22 cellular contexts compared by ENCODE assay signal in genomic region chr11:47274495-47275235, GRCh38. TPM values are rescaled to one million over a fixed set of nuclear protein-coding genes. Genes with fewer than 3 reads are reported as not detected.
DNase-seq lines count a peak whose midpoint lies in the region; ATAC-seq, FAIRE-seq and TF ChIP-seq lines count a peak whose summit lies in the region.
"Had no signal": no experiment of that assay in that cellular context is flagged by ENCODE, and none has a peak within 500 bp of the region (broad histone marks: within the 10 kb centered on the region; RNA-seq: fewer than 3 reads in every experiment).

No MANE protein-coding gene starts in this region.

- H3K9me1 ChIP-seq in endothelial cell of umbilical vein (replicated peaks; ENCODE audit: control insufficient read depth, extremely low read depth, insufficient read depth, low read length): no peaks in the 10 kb centered on the region

- no peaks in the 10 kb centered on the region for H3K27me3 Mint-ChIP-seq in activated naive CD8-positive, alpha-beta T cell
- H3K27me3 Mint-ChIP-seq in activated naive CD8-positive, alpha-beta T cell treated with anti-CD3 and anti-CD28 coated beads, Interleukin-2, amount 50 U/mL, for 24 hours: no peaks in the 10 kb centered on the region

- no peak overlapping the region for H2AFZ ChIP-seq in Loucy (ENCODE audit: low read length)
- H2AFZ ChIP-seq in endothelial cell of umbilical vein (ENCODE audit: low read depth, low read length): no peak overlapping the region
- H2AFZ ChIP-seq: GM23248 had no signal

- TSS peak; percentile 15 for BruUV-seq in endothelial cell of umbilical vein (replicated peaks; lab: Mats Ljungman, UMichigan)

- DNase-seq in activated naive CD8-positive, alpha-beta T cell treated with anti-CD3 and anti-CD28 coated beads, Interleukin-2, amount 50 U/mL, for 24 hours: no peak
- DNase-seq in endothelial cell of umbilical vein (ENCODE audit: low read depth, low spot score) (no peak), posterior vena cava (ENCODE audit: low spot score) (peak; percentile 67), NCI-H524 (lab: John Stamatoyannopoulos, UW) (no peak), DMS79 treated with DMSO at 0.1 percent for 48 hours (lab: John Stamatoyannopoulos, UW) (no peak), SKM-1 (lab: John Stamatoyannopoulos, UW; ENCODE audit: unreplicated experiment) (no peak)
- DNase-seq: 8988T; Calu3; CD8-positive, alpha-beta T cell; DMS53; GM23248; H7; HFFc6 had no signal

- H4K20me1 ChIP-seq in Loucy (ENCODE audit: insufficient read depth, low read length, poor library complexity, severe bottlenecking) (peaks cover 42% of the 10 kb centered on the region), endothelial cell of umbilical vein (replicated peaks; ENCODE audit: control insufficient read depth, extremely low read depth, insufficient read depth, low read length) (no peaks in the 10 kb centered on the region)

- H3K4me1 Mint-ChIP-seq in activated naive CD8-positive, alpha-beta T cell (ENCODE audit: low read depth): peaks cover 34% of the 10 kb centered on the region
- H3K4me1 Mint-ChIP-seq in activated naive CD8-positive, alpha-beta T cell treated with anti-CD3 and anti-CD28 coated beads, Interleukin-2, amount 50 U/mL, for 24 hours: peaks cover 31% of the 10 kb centered on the region

- intact Hi-C loops in endothelial cell of umbilical vein (cut with micrococcal nuclease) (no loop called here), posterior vena cava (cut with DNase I) (no loop called here)

- no peak for FAIRE-seq in endothelial cell of umbilical vein (lab: Jason Lieb, UNC)
- FAIRE-seq: G401.6, GM12891, GM19239 had no signal

- H3K27ac Mint-ChIP-seq in activated naive CD8-positive, alpha-beta T cell: peak overlapping the region; percentile 6
- H3K27ac Mint-ChIP-seq in activated naive CD8-positive, alpha-beta T cell treated with anti-CD3 and anti-CD28 coated beads, Interleukin-2, amount 50 U/mL, for 24 hours: no peak overlapping the region
- H3K27ac Mint-ChIP-seq: CD8-positive, alpha-beta T cell; HFFc6 had no signal

- CTCF ChIA-PET in endothelial cell of umbilical vein (lab: Charles Lee): interaction anchor here (1.4 to 4.9 kb wide), 5 partner anchors 14 to 80 kb away, joined by 3 to 24 read pairs (median 12); partner anchors contain the start of gene NR1H3

- POLR2A ChIA-PET in endothelial cell of umbilical vein (lab: Charles Lee): no interaction called here

- peaks cover 56% of the 10 kb centered on the region for H3K36me3 ChIP-seq in Loucy (ENCODE audit: insufficient read depth, low read length)
- peaks cover 10 to 34% of the 10 kb centered on the region in 2 experiments for H3K36me3 ChIP-seq in endothelial cell of umbilical vein (ENCODE audit: control insufficient read depth in 2 of 2, extremely low read depth in 1 of 2, insufficient read depth in 2 of 2, low read length in 2 of 2)

- ATAC-seq in activated naive CD8-positive, alpha-beta T cell treated with anti-CD3 and anti-CD28 coated beads, Interleukin-2, amount 50 U/mL, for 24 hours: no peak
- ATAC-seq: CD8-positive, alpha-beta T cell; HCT116 had no signal

- TF ChIP-seq CTCF in Loucy (conservative IDR thresholded peaks at IDR 0.05; ENCODE audit: low read length) (no peak), endothelial cell of umbilical vein (IDR thresholded peaks at IDR 0.05; ENCODE audit: extremely low read depth in 1 of 2, insufficient read depth in 1 of 2, low read depth in 1 of 2, low read length in 2 of 2) (no peak)

- H3K4me3 Mint-ChIP-seq in activated naive CD8-positive, alpha-beta T cell: no peak overlapping the region
- no peak overlapping the region for H3K4me3 Mint-ChIP-seq in activated naive CD8-positive, alpha-beta T cell treated with anti-CD3 and anti-CD28 coated beads, Interleukin-2, amount 50 U/mL, for 24 hours
- H3K4me3 Mint-ChIP-seq: CD14-positive monocyte; CD8-positive, alpha-beta T cell; HFFc6 had no signal

- H3K79me2 ChIP-seq in Loucy (ENCODE audit: insufficient read depth, low read length) (peaks cover 72% of the 10 kb centered on the region), endothelial cell of umbilical vein (ENCODE audit: control insufficient read depth, insufficient read depth, low read length) (peaks cover 25% of the 10 kb centered on the region)

- no peak overlapping the region for H3K27ac ChIP-seq in endothelial cell of umbilical vein (ENCODE audit: insufficient read depth, low read depth, low read length)
- H3K27ac ChIP-seq: BLaER1, GM23248, HL-60 had no signal

- dilution Hi-C loops in endothelial cell of umbilical vein (cut with MboI; ENCODE audit: extremely low pct_ligation_motif_present, low sequenced_read_pairs): no loop called here

- no peak overlapping the region for H3K4me3 ChIP-seq in Loucy (ENCODE audit: low read length, poor library complexity, severe bottlenecking)
- no peak overlapping the region for H3K4me3 ChIP-seq in endothelial cell of umbilical vein (replicated peaks in 1 of 3; ENCODE audit: insufficient read depth in 1 of 3, low read depth in 1 of 3, low read length in 3 of 3)
- H3K4me3 ChIP-seq: BLaER1, GM23248 had no signal

- peaks cover 3% of the 10 kb centered on the region for H3K36me3 Mint-ChIP-seq in activated naive CD8-positive, alpha-beta T cell
- H3K36me3 Mint-ChIP-seq in activated naive CD8-positive, alpha-beta T cell treated with anti-CD3 and anti-CD28 coated beads, Interleukin-2, amount 50 U/mL, for 24 hours (ENCODE audit: low read depth): peaks cover 39% of the 10 kb centered on the region

- H3K9me3 ChIP-seq in Loucy (ENCODE audit: insufficient read depth, low read depth, low read length): no peaks in the 10 kb centered on the region
- H3K9me3 ChIP-seq in endothelial cell of umbilical vein (replicated peaks; ENCODE audit: control insufficient read depth, insufficient read depth, low read length): no peaks in the 10 kb centered on the region
- H3K9me3 ChIP-seq: BLaER1 had no signal

- H3K9me2 ChIP-seq in Loucy (replicated peaks; ENCODE audit: low read depth, low read length): no peaks in the 10 kb centered on the region

- H3K4me2 ChIP-seq in Loucy (ENCODE audit: low read depth, low read length, poor library complexity, severe bottlenecking): peak overlapping the region; percentile 94
- H3K4me2 ChIP-seq in endothelial cell of umbilical vein (ENCODE audit: insufficient read depth, low read length): no peak overlapping the region
- H3K4me2 ChIP-seq: BLaER1 had no signal

- no peak for TF ChIP-seq POLR2A in endothelial cell of umbilical vein (IDR thresholded peaks at IDR 0.05; ENCODE audit: low read depth, low read length)

- H3F3A ChIP-seq in Loucy (ENCODE audit: low read depth): no peaks in the 10 kb centered on the region; the same call in 1 of the 2 replicates

- no peaks in the 10 kb centered on the region for H3K9me3 Mint-ChIP-seq in activated naive CD8-positive, alpha-beta T cell (ENCODE audit: low read depth)
- no peaks in the 10 kb centered on the region for H3K9me3 Mint-ChIP-seq in activated naive CD8-positive, alpha-beta T cell treated with anti-CD3 and anti-CD28 coated beads, Interleukin-2, amount 50 U/mL, for 24 hours
- H3K9me3 Mint-ChIP-seq: CD8-positive, alpha-beta T cell; HFFc6 had no signal

- H3K9ac ChIP-seq in Loucy (ENCODE audit: low read depth, low read length, poor library complexity, severe bottlenecking) (no peak overlapping the region), endothelial cell of umbilical vein (replicated peaks; ENCODE audit: extremely low read depth, insufficient read depth, low read length) (no peak overlapping the region)
- H3K9ac ChIP-seq: BLaER1, GM23248 had no signal

- H3K4me1 ChIP-seq in Loucy (ENCODE audit: insufficient read depth, low read length, poor library complexity, severe bottlenecking): peaks cover 22% of the 10 kb centered on the region
- peaks cover 9% of the 10 kb centered on the region for H3K4me1 ChIP-seq in endothelial cell of umbilical vein (ENCODE audit: control insufficient read depth, extremely low read depth, insufficient read depth, low read length)

- H3K27me3 ChIP-seq in Loucy (ENCODE audit: insufficient read depth, low read length, poor library complexity, severe bottlenecking) (no peaks in the 10 kb centered on the region), endothelial cell of umbilical vein (ENCODE audit: control insufficient read depth in 2 of 2, insufficient read depth in 2 of 2, low read length in 2 of 2) (no peaks in the 10 kb centered on the region)
- H3K27me3 ChIP-seq: BLaER1 had no signal

RNA-seq across cellular contexts. Expression of gene MADD, which starts 4.7 kb away (rescaled TPM):
- total RNA-seq in endothelial cell of umbilical vein (36.8 and 38.5 TPM in 2 replicates), posterior vena cava (10 to 100 TPM; 32.4 to 32.5 TPM)
- 25.5 and 35.3 TPM in 2 replicates for polyA plus RNA-seq in endothelial cell of umbilical vein
- 15.6 and 17.5 TPM in 2 replicates for polyA plus RNA-seq in endothelial cell of umbilical vein (2011; cell fraction: cytosol; rRNA removed)
- polyA plus RNA-seq in endothelial cell of umbilical vein (2011; cell fraction: nucleus; rRNA removed): 72.4 and 96.5 TPM in 2 replicates
- 24.6 and 25.8 TPM in 2 replicates for polyA plus RNA-seq in endothelial cell of umbilical vein (2012)
- polyA minus RNA-seq in endothelial cell of umbilical vein: 73.1 and 89.7 TPM in 2 replicates
- 54.2 TPM for polyA minus RNA-seq in endothelial cell of umbilical vein (2011; cell fraction: cytosol; rRNA and poly(A)+ RNA removed)
- polyA minus RNA-seq in endothelial cell of umbilical vein (2011; cell fraction: nucleus; rRNA and poly(A)+ RNA removed): 60.8 and 96.7 TPM in 2 replicates

RNA-seq across cellular contexts. Expression of gene NR1H3, which starts 16.9 kb away (rescaled TPM):
- 7.4 and 9.8 TPM in 2 replicates for total RNA-seq in endothelial cell of umbilical vein
- 16.3 and 19.1 TPM in 2 replicates for polyA plus RNA-seq in endothelial cell of umbilical vein
- 12.3 and 14.0 TPM in 2 replicates for polyA plus RNA-seq in endothelial cell of umbilical vein (2011; cell fraction: cytosol; rRNA removed)
- 22.8 and 30.1 TPM in 2 replicates for polyA plus RNA-seq in endothelial cell of umbilical vein (2011; cell fraction: nucleus; rRNA removed)
- polyA plus RNA-seq in endothelial cell of umbilical vein (2012): 7.4 and 8.4 TPM in 2 replicates
- polyA minus RNA-seq in endothelial cell of umbilical vein: 12.0 and 19.2 TPM in 2 replicates
- polyA minus RNA-seq in endothelial cell of umbilical vein (2011; cell fraction: cytosol; rRNA and poly(A)+ RNA removed): 50.5 TPM
- 7.1 and 7.2 TPM in 2 replicates for polyA minus RNA-seq in endothelial cell of umbilical vein (2011; cell fraction: nucleus; rRNA and poly(A)+ RNA removed)
- 10 to 100 TPM; 11.9 to 24.8 TPM for total RNA-seq in posterior vena cava

RNA-seq across cellular contexts. Expression of gene ACP2, which starts 26.1 kb away (rescaled TPM):
- total RNA-seq in endothelial cell of umbilical vein (35.6 and 39.7 TPM in 2 replicates), posterior vena cava (10 to 100 TPM; 18.0 to 25.1 TPM)
- polyA plus RNA-seq in endothelial cell of umbilical vein: 49.2 and 52.6 TPM in 2 replicates
- polyA plus RNA-seq in endothelial cell of umbilical vein (2011; cell fraction: cytosol; rRNA removed): 32.4 and 38.2 TPM in 2 replicates
- 44.8 and 56.0 TPM in 2 replicates for polyA plus RNA-seq in endothelial cell of umbilical vein (2011; cell fraction: nucleus; rRNA removed)
- 22.8 and 24.6 TPM in 2 replicates for polyA plus RNA-seq in endothelial cell of umbilical vein (2012)
- 36.5 and 42.3 TPM in 2 replicates for polyA minus RNA-seq in endothelial cell of umbilical vein
- polyA minus RNA-seq in endothelial cell of umbilical vein (2011; cell fraction: cytosol; rRNA and poly(A)+ RNA removed): 26.8 TPM
- polyA minus RNA-seq in endothelial cell of umbilical vein (2011; cell fraction: nucleus; rRNA and poly(A)+ RNA removed): 23.0 and 23.4 TPM in 2 replicates

RNA-seq across cellular contexts. Expression of gene DDB2, which starts 59.9 kb away (rescaled TPM):
- total RNA-seq in endothelial cell of umbilical vein: 92.4 and 112 TPM in 2 replicates
- polyA plus RNA-seq in endothelial cell of umbilical vein: 86.1 and 96.6 TPM in 2 replicates
- 70.3 and 77.1 TPM in 2 replicates for polyA plus RNA-seq in endothelial cell of umbilical vein (2011; cell fraction: cytosol; rRNA removed)
- polyA plus RNA-seq in endothelial cell of umbilical vein (2011; cell fraction: nucleus; rRNA removed): 234 and 235 TPM in 2 replicates
- 93.7 and 116 TPM in 2 replicates for polyA plus RNA-seq in endothelial cell of umbilical vein (2012)
- polyA minus RNA-seq in endothelial cell of umbilical vein: 72.1 and 77.4 TPM in 2 replicates
- polyA minus RNA-seq in endothelial cell of umbilical vein (2011; cell fraction: cytosol; rRNA and poly(A)+ RNA removed): 45.6 TPM
- 58.0 and 75.8 TPM in 2 replicates for polyA minus RNA-seq in endothelial cell of umbilical vein (2011; cell fraction: nucleus; rRNA and poly(A)+ RNA removed)
- 10 to 100 TPM; 30.1 to 31.5 TPM for total RNA-seq in posterior vena cava
